9 cellular contexts compared by ENCODE assay signal in genomic region chrX:11768039-11768438, GRCh38. TPM values are rescaled to one million over a fixed set of nuclear protein-coding genes. Genes with fewer than 3 reads are reported as not detected.
DNase-seq lines count a peak whose midpoint lies in the region; ATAC-seq and TF ChIP-seq lines count a peak whose summit lies in the region.
"Had no signal": no experiment of that assay in that cellular context is flagged by ENCODE, and none has a peak within 500 bp of the region (broad histone marks: within the 10 kb centered on the region; RNA-seq: fewer than 3 reads in every experiment).

No MANE protein-coding gene starts in this region.

- no peak for DNase-seq in central memory CD8-positive, alpha-beta T cell (ENCODE audit: low spot score in 2 of 2)
- DNase-seq in NCI-H1417 (lab: John Stamatoyannopoulos, UW) = no peak
- DNase-seq in midbrain (lab: John Stamatoyannopoulos, UW) = no peak
- DNase-seq in chondrocyte (ENCODE audit: low spot score) = no peak
- DNase-seq: OCI-M1, pancreas had no signal

- peak; percentile 72 for ATAC-seq in GM18867 (IDR thresholded peaks at IDR 0.05; ENCODE audit: unreplicated experiment)
- ATAC-seq in GM21528 (IDR thresholded peaks at IDR 0.05; ENCODE audit: low FRiP score, unreplicated experiment) = peak; percentile 78
- peak; percentile 43 for ATAC-seq in HG03439 (IDR thresholded peaks at IDR 0.05; ENCODE audit: unreplicated experiment)
- no peak for ATAC-seq in central memory CD8-positive, alpha-beta T cell (replicated peaks; ENCODE audit: extremely low read depth, poor library complexity, severe bottlenecking)

- H3K4me3 Mint-ChIP-seq in central memory CD8-positive, alpha-beta T cell = no peak overlapping the region
- no peak overlapping the region for H3K4me3 Mint-ChIP-seq in chondrocyte (ENCODE audit: unreplicated experiment)

- H3K27me3 Mint-ChIP-seq in central memory CD8-positive, alpha-beta T cell = no peaks in the 10 kb centered on the region
- no peaks in the 10 kb centered on the region for H3K27me3 Mint-ChIP-seq in chondrocyte (ENCODE audit: low read depth)

- peaks cover 56% of the 10 kb centered on the region for H3K36me3 Mint-ChIP-seq in central memory CD8-positive, alpha-beta T cell (ENCODE audit: insufficient read depth)
- peaks cover 13% of the 10 kb centered on the region for H3K36me3 Mint-ChIP-seq in chondrocyte (ENCODE audit: low read depth)

- peaks cover 32% of the 10 kb centered on the region for H3K4me1 Mint-ChIP-seq in central memory CD8-positive, alpha-beta T cell
- no peaks in the 10 kb centered on the region for H3K4me1 Mint-ChIP-seq in chondrocyte (ENCODE audit: low read depth)

- H3K27ac Mint-ChIP-seq in central memory CD8-positive, alpha-beta T cell (ENCODE audit: low read depth) = peak overlapping the region; percentile 53
- no peak overlapping the region for H3K27ac Mint-ChIP-seq in chondrocyte (ENCODE audit: unreplicated experiment)

- H3K9me3 Mint-ChIP-seq in central memory CD8-positive, alpha-beta T cell = no peaks in the 10 kb centered on the region
- no peaks in the 10 kb centered on the region for H3K9me3 Mint-ChIP-seq in chondrocyte (ENCODE audit: low read depth)

- TF ChIP-seq CTCF in chondrocyte (IDR thresholded peaks at IDR 0.05) = no peak

RNA-seq across cellular contexts. Expression of gene MSL3, which starts 10.0 kb away (rescaled TPM):
- 22.0 to 25.2 TPM (median 24.2 TPM) in 3 replicates for total RNA-seq in chondrocyte
